In the genomic region with DNA sequence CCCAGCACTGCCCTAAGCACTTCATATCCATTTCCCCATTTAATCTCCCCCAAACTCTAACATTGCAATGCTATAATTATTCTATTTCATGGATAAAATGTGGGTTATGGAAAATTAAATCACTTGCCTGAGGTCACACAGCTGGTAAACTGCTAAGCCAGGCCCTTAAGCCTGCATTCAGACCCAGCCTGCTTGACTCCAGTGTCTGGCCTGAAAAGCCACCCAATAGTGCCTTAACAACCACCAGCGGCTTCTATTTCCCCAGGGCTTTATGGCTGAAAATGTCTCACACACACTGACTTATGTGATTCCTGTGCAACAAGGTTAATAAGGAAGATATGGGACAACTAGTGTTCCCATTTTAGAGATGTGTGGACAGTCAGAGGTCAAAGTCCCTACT, we compare ENCODE assay signal across 24 cellular contexts.
"Had no signal": no experiment of that assay in that cellular context is flagged by ENCODE, and none has a peak within 500 bp of the region (broad histone marks: within the 10 kb centered on the region; RNA-seq: fewer than 3 reads in every experiment).

No MANE protein-coding gene starts in this region.

- ATAC-seq: mucosa of descending colon; naive thymus-derived CD4-positive, alpha-beta T cell; natural killer cell treated with Interleukin-12 subunit alpha and Interleukin-12 subunit beta and Interleukin-15 and Interleukin-18, amount 100 ng/mL, for 72 hours; right cardiac atrium; sciatic nerve; stimulated activated naive B cell treated with anti-CD40 and anti-IgM and Interleukin-4, amounts not matched to agents 10 μg/mL and 1 μg/mL and 100 μg/mL, for 72 hours; stimulated activated naive CD8-positive, alpha-beta T cell treated with anti-CD3 and anti-CD28 coated beads, Interleukin-15, Interleukin-2, amounts not matched to agents 100 U/mL and 50 U/mL, for 24 hours had no signal

- H3K27me3 Mint-ChIP-seq: memory B cell; progenitor cell of endocrine pancreas; stimulated activated naive B cell treated with anti-CD40 and anti-IgM and Interleukin-4, amounts not matched to agents 10 μg/mL and 1 μg/mL and 100 μg/mL, for 72 hours had no signal

- DNase-seq: islet precursor cell; left ventricle myocardium inferior; midbrain; mucosa of descending colon; naive thymus-derived CD4-positive, alpha-beta T cell; ovary; right cardiac atrium; stimulated activated CD4-positive, alpha-beta T cell treated with anti-CD3 and anti-CD28 coated beads, Interleukin-12 subunit alpha, Interleukin-12 subunit beta, amount 100 ng/mL, for 4 hours; stimulated activated CD4-positive, alpha-beta T cell treated with anti-CD3 and anti-CD28 coated beads, Interleukin-15, amount 100 ng/mL, for 24 hours; stimulated activated CD4-positive, alpha-beta T cell treated with anti-CD3 and anti-CD28 coated beads, Interleukin-2, amount 100 ng/mL, for 24 hours; stimulated activated CD4-positive, alpha-beta T cell treated with anti-CD3 and anti-CD28 coated beads, Interleukin-4, amount 100 ng/mL, for 1 hour; stimulated activated naive B cell treated with anti-CD40 and anti-IgM and Interleukin-4, amounts not matched to agents 10 μg/mL and 1 μg/mL and 100 μg/mL, for 72 hours; stimulated activated naive CD8-positive, alpha-beta T cell treated with anti-CD3 and anti-CD28 coated beads, Interleukin-15, Interleukin-2, amounts not matched to agents 100 U/mL and 50 U/mL, for 24 hours; stomach; testis; thyroid gland; transverse colon; upper lobe of left lung had no signal

- H3K36me3 ChIP-seq: left ventricle myocardium inferior, ovary, stomach, thyroid gland, transverse colon, upper lobe of left lung, vagina had no signal

- H3K4me1 Mint-ChIP-seq: memory B cell; stimulated activated naive B cell treated with anti-CD40 and anti-IgM and Interleukin-4, amounts not matched to agents 10 μg/mL and 1 μg/mL and 100 μg/mL, for 72 hours had no signal

- H3K9me3 ChIP-seq: left ventricle myocardium inferior, mucosa of descending colon, ovary, stomach, testis, thyroid gland, transverse colon, upper lobe of left lung, vagina had no signal

- H3K9me3 Mint-ChIP-seq: natural killer cell treated with Interleukin-12 subunit alpha and Interleukin-12 subunit beta and Interleukin-15 and Interleukin-18, amount 100 ng/mL, for 72 hours had no signal

- H3K27ac ChIP-seq: left ventricle myocardium inferior, ovary, skin epidermis, stomach, testis, thyroid gland, transverse colon, upper lobe of left lung, vagina had no signal

- H3K27ac Mint-ChIP-seq: memory B cell; naive thymus-derived CD4-positive, alpha-beta T cell; natural killer cell treated with Interleukin-12 subunit alpha and Interleukin-12 subunit beta and Interleukin-15 and Interleukin-18, amount 100 ng/mL, for 72 hours; progenitor cell of endocrine pancreas; stimulated activated naive B cell treated with anti-CD40 and anti-IgM and Interleukin-4, amounts not matched to agents 10 μg/mL and 1 μg/mL and 100 μg/mL, for 72 hours had no signal

- H3K4me1 ChIP-seq: left ventricle myocardium inferior, stomach, testis, thyroid gland, transverse colon, upper lobe of left lung, vagina had no signal

- H3K4me3 ChIP-seq: left ventricle myocardium inferior, mucosa of descending colon, ovary, skin epidermis, stomach, testis, thyroid gland, transverse colon, upper lobe of left lung, vagina had no signal

- H3K4me3 Mint-ChIP-seq: memory B cell; naive thymus-derived CD4-positive, alpha-beta T cell; natural killer cell treated with Interleukin-12 subunit alpha and Interleukin-12 subunit beta and Interleukin-15 and Interleukin-18, amount 100 ng/mL, for 72 hours; stimulated activated naive B cell treated with anti-CD40 and anti-IgM and Interleukin-4, amounts not matched to agents 10 μg/mL and 1 μg/mL and 100 μg/mL, for 72 hours had no signal

- H3K27me3 ChIP-seq: ovary, testis, thyroid gland, transverse colon, upper lobe of left lung, vagina had no signal

- H3K36me3 Mint-ChIP-seq: memory B cell; naive thymus-derived CD4-positive, alpha-beta T cell; natural killer cell treated with Interleukin-12 subunit alpha and Interleukin-12 subunit beta and Interleukin-15 and Interleukin-18, amount 100 ng/mL, for 72 hours; stimulated activated naive B cell treated with anti-CD40 and anti-IgM and Interleukin-4, amounts not matched to agents 10 μg/mL and 1 μg/mL and 100 μg/mL, for 72 hours had no signal
